ENCODE assay signal across 8 cellular contexts in the genomic region with DNA sequence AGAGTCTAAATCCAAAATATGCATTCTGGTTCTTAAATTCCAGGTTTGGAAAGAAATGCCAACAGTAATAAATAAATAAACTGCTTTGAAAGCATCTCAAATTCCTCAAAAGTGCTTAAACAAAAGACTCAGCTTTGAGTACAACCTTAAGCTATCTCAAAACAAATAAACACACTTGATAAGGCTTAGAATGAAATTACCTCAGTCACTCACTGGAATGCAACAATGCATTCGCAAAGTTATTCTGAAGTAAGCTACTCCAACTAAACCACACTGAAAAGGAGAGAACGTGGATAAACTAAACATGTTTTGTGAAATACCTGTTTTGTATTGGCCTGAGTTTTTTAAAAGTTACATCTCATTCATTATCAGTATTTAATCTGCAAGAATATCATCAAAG. TPM values are rescaled to one million over a fixed set of nuclear protein-coding genes. Genes with fewer than 3 reads are reported as not detected.
DNase-seq lines count a peak whose midpoint lies in the region; ATAC-seq and TF ChIP-seq lines count a peak whose summit lies in the region.

No MANE protein-coding gene starts in this region.

- H3K9me3 ChIP-seq in sigmoid colon, result no peaks in the 10 kb centered on the region

- no peak for TF ChIP-seq CTCF in GM23338 (conservative IDR thresholded peaks at IDR 0.05; ENCODE audit: low read depth in 2 of 2)
- no peak for TF ChIP-seq CTCF in fibroblast of pulmonary artery (IDR thresholded peaks at IDR 0.05; ENCODE audit: low read length, missing control alignments)
- no peak for TF ChIP-seq CTCF in sigmoid colon (IDR thresholded peaks at IDR 0.05)

- peaks cover 8% of the 10 kb centered on the region; the same call in 2 of the 3 replicates for H3K36me3 Mint-ChIP-seq in GM23338 (ENCODE audit: low read depth)

- peaks cover 57% of the 10 kb centered on the region for H3K79me2 ChIP-seq in GM23338 (replicated peaks; ENCODE audit: insufficient read depth)

- H3K4me3 ChIP-seq in GM23338, result peak overlapping the region; percentile 91
- peak overlapping the region; percentile 74 for H3K4me3 ChIP-seq in fibroblast of pulmonary artery (replicated peaks; ENCODE audit: low read depth, low read length)
- H3K4me3 ChIP-seq in sigmoid colon, result peak overlapping the region; percentile 1 to 86 (median 81)

- no peak overlapping the region for H3K27ac ChIP-seq in GM23338 (ENCODE audit: low read depth)
- H3K27ac ChIP-seq in sigmoid colon, result peak overlapping the region; percentile 89 to 99 (median 96)

- no peak for TF ChIP-seq POLR2A in sigmoid colon (IDR thresholded peaks at IDR 0.05)

- H2AFZ ChIP-seq in GM23338, result no peak overlapping the region

- peaks cover 11% of the 10 kb centered on the region; the same call in 1 of the 2 replicates for H4K20me1 ChIP-seq in GM23338 (replicated peaks; ENCODE audit: insufficient read depth)

- peak overlapping the region; percentile 90 for H3K4me2 ChIP-seq in GM23338

- H3K4me1 Mint-ChIP-seq in GM23338, result peaks cover 11% of the 10 kb centered on the region; the same call in 2 of the 3 replicates

- peak overlapping the region; percentile 93 for H3K4me3 Mint-ChIP-seq in GM23338

- H3K4me1 ChIP-seq in GM23338 (ENCODE audit: insufficient read depth) (peaks cover 13% of the 10 kb centered on the region), sigmoid colon (peaks cover 0 to 25% (median 19%) of the 10 kb centered on the region in 4 donors)

- DNase-seq in GM23338 (ENCODE audit: low spot score) (no peak), fibroblast of pulmonary artery (ENCODE audit: low read depth) (peak; percentile 72), sigmoid colon (no peak), HuH-7.5 (ENCODE audit: low spot score) (no peak), NCI-H146 treated with DMSO at 0.1 percent for 48 hours (lab: John Stamatoyannopoulos, UW; ENCODE audit: unreplicated experiment) (no peak), occipital lobe (lab: John Stamatoyannopoulos, UW) (no peak), NCI-H510A (lab: John Stamatoyannopoulos, UW) (no peak)

- peaks cover 4% of the 10 kb centered on the region for H3K27me3 Mint-ChIP-seq in GM23338 (ENCODE audit: insufficient read depth, low read depth, poor library complexity)

- H3K36me3 ChIP-seq in GM23338 (ENCODE audit: insufficient read depth) (no peaks in the 10 kb centered on the region), sigmoid colon (peaks cover 0 to 8% (median under 1%) of the 10 kb centered on the region in 4 donors)

- no peaks in the 10 kb centered on the region; the same call in 2 of the 3 replicates for H3K9me3 Mint-ChIP-seq in GM23338

- WGBS in sigmoid colon, 2 donors, result 9 to 40% methylated on average over 2 of the region's 2 CpGs

- H3F3A ChIP-seq in GM23338 (replicated peaks; ENCODE audit: low read depth), result 0 out of 2 replicates have a peak, but pooled peaks cover 7% of the 10 kb centered on the region

- ATAC-seq in GM23338 (no peak), SK-N-SH treated with all-trans-retinoic acid at 6 μM for 48 hours (peak; percentile 14; the same call in 1 of the 3 replicates)

- intact Hi-C loops in sigmoid colon (cut with DNase I), result loop anchor here (5.0 kb wide), 2 partner anchors 76 to 94 kb away; a partner anchor contains a TSS

- H3K27ac Mint-ChIP-seq in GM23338, result peak overlapping the region; percentile 94; the same call in 1 of the 2 replicates

- peaks cover 14% of the 10 kb centered on the region; the same call in 1 of the 2 replicates for H3K9me2 ChIP-seq in GM23338 (ENCODE audit: insufficient read depth)

- TF ChIP-seq EP300 in sigmoid colon (IDR thresholded peaks at IDR 0.05), result no peak

- no peaks in the 10 kb centered on the region for H3K27me3 ChIP-seq in GM23338 (ENCODE audit: insufficient read depth)
- H3K27me3 ChIP-seq in sigmoid colon, result no peaks in the 10 kb centered on the region

TF ChIP-seq in GM23338, 12 proteins besides CTCF, POLR2A, EP300 and RAD21 (continues in another document):
- no peak for TF ChIP-seq EZH2phosphoT487 (IDR thresholded peaks at IDR 0.05; ENCODE audit: unreplicated experiment)

TF ChIP-seq in SK-N-SH treated with all-trans-retinoic acid at 6 μM for 48 hours, 23 proteins besides CTCF, POLR2A, EP300 and RAD21:
- no peak for TF ChIP-seq ZFP3 (CRISPR knock-in tag; IDR thresholded peaks at IDR 0.05)
- TF ChIP-seq ESRRG (CRISPR knock-in tag; IDR thresholded peaks at IDR 0.05), result no peak
- TF ChIP-seq, protein P1, sequence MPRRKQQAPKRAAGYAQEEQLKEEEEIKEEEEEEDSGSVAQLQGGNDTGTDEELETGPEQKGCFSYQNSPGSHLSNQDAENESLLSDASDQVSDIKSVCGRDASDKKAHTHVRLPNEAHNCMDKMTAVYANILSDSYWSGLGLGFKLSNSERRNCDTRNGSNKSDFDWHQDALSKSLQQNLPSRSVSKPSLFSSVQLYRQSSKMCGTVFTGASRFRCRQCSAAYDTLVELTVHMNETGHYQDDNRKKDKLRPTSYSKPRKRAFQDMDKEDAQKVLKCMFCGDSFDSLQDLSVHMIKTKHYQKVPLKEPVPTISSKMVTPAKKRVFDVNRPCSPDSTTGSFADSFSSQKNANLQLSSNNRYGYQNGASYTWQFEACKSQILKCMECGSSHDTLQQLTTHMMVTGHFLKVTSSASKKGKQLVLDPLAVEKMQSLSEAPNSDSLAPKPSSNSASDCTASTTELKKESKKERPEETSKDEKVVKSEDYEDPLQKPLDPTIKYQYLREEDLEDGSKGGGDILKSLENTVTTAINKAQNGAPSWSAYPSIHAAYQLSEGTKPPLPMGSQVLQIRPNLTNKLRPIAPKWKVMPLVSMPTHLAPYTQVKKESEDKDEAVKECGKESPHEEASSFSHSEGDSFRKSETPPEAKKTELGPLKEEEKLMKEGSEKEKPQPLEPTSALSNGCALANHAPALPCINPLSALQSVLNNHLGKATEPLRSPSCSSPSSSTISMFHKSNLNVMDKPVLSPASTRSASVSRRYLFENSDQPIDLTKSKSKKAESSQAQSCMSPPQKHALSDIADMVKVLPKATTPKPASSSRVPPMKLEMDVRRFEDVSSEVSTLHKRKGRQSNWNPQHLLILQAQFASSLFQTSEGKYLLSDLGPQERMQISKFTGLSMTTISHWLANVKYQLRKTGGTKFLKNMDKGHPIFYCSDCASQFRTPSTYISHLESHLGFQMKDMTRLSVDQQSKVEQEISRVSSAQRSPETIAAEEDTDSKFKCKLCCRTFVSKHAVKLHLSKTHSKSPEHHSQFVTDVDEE (CRISPR knock-in tag; IDR thresholded peaks at IDR 0.05), result no peak
- no peak for TF ChIP-seq BACH2 (CRISPR knock-in tag; IDR thresholded peaks at IDR 0.05; ENCODE audit: borderline replicate concordance)
- TF ChIP-seq, protein P2, sequence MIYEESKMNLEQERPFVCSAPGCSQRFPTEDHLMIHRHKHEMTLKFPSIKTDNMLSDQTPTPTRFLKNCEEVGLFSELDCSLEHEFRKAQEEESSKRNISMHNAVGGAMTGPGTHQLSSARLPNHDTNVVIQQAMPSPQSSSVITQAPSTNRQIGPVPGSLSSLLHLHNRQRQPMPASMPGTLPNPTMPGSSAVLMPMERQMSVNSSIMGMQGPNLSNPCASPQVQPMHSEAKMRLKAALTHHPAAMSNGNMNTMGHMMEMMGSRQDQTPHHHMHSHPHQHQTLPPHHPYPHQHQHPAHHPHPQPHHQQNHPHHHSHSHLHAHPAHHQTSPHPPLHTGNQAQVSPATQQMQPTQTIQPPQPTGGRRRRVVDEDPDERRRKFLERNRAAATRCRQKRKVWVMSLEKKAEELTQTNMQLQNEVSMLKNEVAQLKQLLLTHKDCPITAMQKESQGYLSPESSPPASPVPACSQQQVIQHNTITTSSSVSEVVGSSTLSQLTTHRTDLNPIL (CRISPR knock-in tag; IDR thresholded peaks at IDR 0.05; ENCODE audit: low read depth), result no peak
- TF ChIP-seq SNAI2 (CRISPR knock-in tag; IDR thresholded peaks at IDR 0.05), result no peak
- TF ChIP-seq ARNTL (CRISPR knock-in tag; IDR thresholded peaks at IDR 0.05; ENCODE audit: borderline replicate concordance, low read depth), result no peak
- TF ChIP-seq ZNF70 (CRISPR knock-in tag; IDR thresholded peaks at IDR 0.05), result no peak
- TF ChIP-seq, protein P3, sequence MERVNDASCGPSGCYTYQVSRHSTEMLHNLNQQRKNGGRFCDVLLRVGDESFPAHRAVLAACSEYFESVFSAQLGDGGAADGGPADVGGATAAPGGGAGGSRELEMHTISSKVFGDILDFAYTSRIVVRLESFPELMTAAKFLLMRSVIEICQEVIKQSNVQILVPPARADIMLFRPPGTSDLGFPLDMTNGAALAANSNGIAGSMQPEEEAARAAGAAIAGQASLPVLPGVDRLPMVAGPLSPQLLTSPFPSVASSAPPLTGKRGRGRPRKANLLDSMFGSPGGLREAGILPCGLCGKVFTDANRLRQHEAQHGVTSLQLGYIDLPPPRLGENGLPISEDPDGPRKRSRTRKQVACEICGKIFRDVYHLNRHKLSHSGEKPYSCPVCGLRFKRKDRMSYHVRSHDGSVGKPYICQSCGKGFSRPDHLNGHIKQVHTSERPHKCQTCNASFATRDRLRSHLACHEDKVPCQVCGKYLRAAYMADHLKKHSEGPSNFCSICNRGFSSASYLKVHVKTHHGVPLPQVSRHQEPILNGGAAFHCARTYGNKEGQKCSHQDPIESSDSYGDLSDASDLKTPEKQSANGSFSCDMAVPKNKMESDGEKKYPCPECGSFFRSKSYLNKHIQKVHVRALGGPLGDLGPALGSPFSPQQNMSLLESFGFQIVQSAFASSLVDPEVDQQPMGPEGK (CRISPR knock-in tag; IDR thresholded peaks at IDR 0.05; ENCODE audit: borderline replicate concordance), result no peak
- TF ChIP-seq GLIS3 (CRISPR knock-in tag; IDR thresholded peaks at IDR 0.05), result no peak
- TF ChIP-seq RARB (CRISPR knock-in tag; IDR thresholded peaks at IDR 0.05), result no peak
- TF ChIP-seq ZNF8 (CRISPR knock-in tag; IDR thresholded peaks at IDR 0.05), result no peak
TF ChIP-seq in SK-N-SH treated with all-trans-retinoic acid at 6 μM for 48 hours: peak in this region for 0.

RNA-seq across cellular contexts. Expression of a gene that starts 1.2 kb away (rescaled TPM):
- 22.3 and 27.5 TPM in 2 replicates for total RNA-seq in GM23338 (2014; rRNA removed; shearing (Covaris generic))
- 33.5 and 36.4 TPM in 2 replicates for polyA plus RNA-seq in GM23338 (2016; fragmentation: Nextera tagmentation; extraction: Ambion mirVana)
- 10 to 100 TPM; 22.8 to 29.3 (median 26.7) TPM for total RNA-seq in sigmoid colon
- polyA plus RNA-seq in sigmoid colon, result 10 to 100 TPM; 55.5 to 79.3 (median 75.4) TPM
- 15.9 TPM for total RNA-seq in occipital lobe
